Comparison of ENCODE assay signal across 25 cellular contexts in genomic region chr17:44903012-44903685, GRCh38. TPM values are rescaled to one million over a fixed set of nuclear protein-coding genes. Genes with fewer than 3 reads are reported as not detected.
"Had no signal": no experiment of that assay in that cellular context is flagged by ENCODE, and none has a peak within 500 bp of the region (broad histone marks: within the 10 kb centered on the region; RNA-seq: fewer than 3 reads in every experiment).

No MANE protein-coding gene starts in this region.

- H3K4me3 Mint-ChIP-seq: activated naive CD8-positive, alpha-beta T cell treated with anti-CD3 and anti-CD28 coated beads, Interleukin-2, amount 10 ng/mL, durations not matched to agents 7 days and 5 days; activated T-cell treated with anti-CD3 and anti-CD28 coated beads, Interleukin-2, amount 50 U/mL, for 4 hours; dendritic cell treated with granulocyte-macrophage colony-stimulating factor and Interleukin-4, amounts not matched to agents 40 ng/mL and 50 ng/mL, for 4 days; naive thymus-derived CD4-positive, alpha-beta T cell had no signal

- H3K27ac Mint-ChIP-seq: activated naive CD8-positive, alpha-beta T cell treated with anti-CD3 and anti-CD28 coated beads, Interleukin-2, amount 10 ng/mL, durations not matched to agents 7 days and 5 days; activated T-helper 2 cell treated with anti-CD3 and anti-CD28 coated beads, Interferon-gamma antibody, Interleukin-2, Interleukin-4, amounts not matched to agents 10 μg/mL and 5 μg/mL and 100 μg/mL, durations not matched to agents 14 hours and 24 hours and 36 hours; dendritic cell treated with granulocyte-macrophage colony-stimulating factor and Interleukin-4, amounts not matched to agents 40 ng/mL and 50 ng/mL, for 4 days had no signal

- H3K27me3 ChIP-seq: esophagus squamous epithelium, ovary, right atrium auricular region, upper lobe of right lung had no signal

- H3K36me3 ChIP-seq: esophagus squamous epithelium, gastroesophageal sphincter, ovary, right atrium auricular region, upper lobe of right lung had no signal

- ATAC-seq: activated T-cell treated with anti-CD3 and anti-CD28 coated beads, Interleukin-2, amount 50 U/mL, for 4 hours; gastroesophageal sphincter; left colon; naive thymus-derived CD4-positive, alpha-beta T cell; psoas muscle; stimulated activated naive CD8-positive, alpha-beta T cell treated with anti-CD3 and anti-CD28 coated beads, Interleukin-15, Interleukin-2, amounts not matched to agents 100 U/mL and 50 U/mL, for 24 hours; upper lobe of right lung had no signal

- FAIRE-seq: keratinocyte had no signal

- DNase-seq: activated CD4-positive, alpha-beta T cell treated with anti-CD3 and anti-CD28 coated beads for 1 hour; activated CD8-positive, alpha-beta memory T cell treated with anti-CD3 and anti-CD28 coated beads for 24 hours; activated CD8-positive, alpha-beta memory T cell treated with anti-CD3 and anti-CD28 coated beads, Interleukin-2, amount 50 U/mL, for 48 hours; activated naive CD4-positive, alpha-beta T cell; activated naive CD8-positive, alpha-beta T cell treated with anti-CD3 and anti-CD28 coated beads, Interleukin-2, amount 10 ng/mL, durations not matched to agents 7 days and 5 days; activated T-cell treated with anti-CD3 and anti-CD28 coated beads, Interleukin-2, amount 50 U/mL, for 4 hours; amygdala; effector memory CD4-positive, alpha-beta T cell; esophagus squamous epithelium; left colon; mesendoderm; naive thymus-derived CD4-positive, alpha-beta T cell; psoas muscle; stimulated activated CD4-positive, alpha-beta T cell treated with anti-CD3 and anti-CD28 coated beads, Interleukin-12 subunit alpha, Interleukin-12 subunit beta, amount 100 ng/mL, for 4 hours; stimulated activated CD4-positive, alpha-beta T cell treated with anti-CD3 and anti-CD28 coated beads, Interleukin-4, amount 100 ng/mL, for 4 hours; stimulated activated naive CD8-positive, alpha-beta T cell treated with anti-CD3 and anti-CD28 coated beads, Interleukin-15, Interleukin-2, amounts not matched to agents 100 U/mL and 50 U/mL, for 24 hours; T-helper 9 cell; upper lobe of right lung had no signal

- H3K27me3 Mint-ChIP-seq: dendritic cell treated with granulocyte-macrophage colony-stimulating factor and Interleukin-4, amounts not matched to agents 40 ng/mL and 50 ng/mL, for 4 days had no signal

- H3K9me3 ChIP-seq: esophagus squamous epithelium, gastroesophageal sphincter, ovary, psoas muscle, right atrium auricular region, upper lobe of right lung had no signal

- H3K27ac ChIP-seq: gastroesophageal sphincter, ovary, psoas muscle, right atrium auricular region, upper lobe of right lung had no signal

- H3K4me3 ChIP-seq: esophagus squamous epithelium, gastroesophageal sphincter, ovary, psoas muscle, right atrium auricular region, upper lobe of right lung had no signal

- H3K9me3 Mint-ChIP-seq: activated naive CD8-positive, alpha-beta T cell treated with anti-CD3 and anti-CD28 coated beads, Interleukin-2, amount 10 ng/mL, durations not matched to agents 7 days and 5 days; activated T-cell treated with anti-CD3 and anti-CD28 coated beads, Interleukin-2, amount 50 U/mL, for 4 hours; activated T-helper 2 cell treated with anti-CD3 and anti-CD28 coated beads, Interferon-gamma antibody, Interleukin-2, Interleukin-4, amounts not matched to agents 10 μg/mL and 5 μg/mL and 100 μg/mL, durations not matched to agents 14 hours and 24 hours and 36 hours; dendritic cell treated with granulocyte-macrophage colony-stimulating factor and Interleukin-4, amounts not matched to agents 40 ng/mL and 50 ng/mL, for 4 days had no signal

RNA-seq across cellular contexts. Expression of gene GFAP, which starts 12.2 kb away (rescaled TPM):
- total RNA-seq: activated naive CD8-positive, alpha-beta T cell treated with anti-CD3 and anti-CD28 coated beads, Interleukin-2, amount 10 ng/mL, durations not matched to agents 7 days and 5 days; activated T-cell treated with anti-CD3 and anti-CD28 coated beads, Interleukin-2, amount 50 U/mL, for 4 hours; esophagus squamous epithelium; naive thymus-derived CD4-positive, alpha-beta T cell; T-helper 1 cell treated with Interleukin-12 subunit alpha and Interleukin-12 subunit beta and Interleukin-4 antibody, amounts not matched to agents 30 ng/mL and 1 ng/mL, for 36 hours; upper lobe of right lung had no signal

RNA-seq across cellular contexts. Expression of gene KIF18B, which starts 44.4 kb away (rescaled TPM):
- polyA plus RNA-seq: naive thymus-derived CD4-positive, alpha-beta T cell had no signal

RNA-seq across cellular contexts. Expression of gene HIGD1B, which starts 55.5 kb away (rescaled TPM):
- total RNA-seq: activated naive CD8-positive, alpha-beta T cell treated with anti-CD3 and anti-CD28 coated beads, Interleukin-2, amount 10 ng/mL, durations not matched to agents 7 days and 5 days; activated T-cell treated with anti-CD3 and anti-CD28 coated beads, Interleukin-2, amount 50 U/mL, for 4 hours; activated T-helper 2 cell treated with anti-CD3 and anti-CD28 coated beads, Interferon-gamma antibody, Interleukin-2, Interleukin-4, amounts not matched to agents 10 μg/mL and 5 μg/mL and 100 μg/mL, durations not matched to agents 14 hours and 24 hours and 36 hours; naive thymus-derived CD4-positive, alpha-beta T cell; T-helper 1 cell treated with Interleukin-12 subunit alpha and Interleukin-12 subunit beta and Interleukin-4 antibody, amounts not matched to agents 30 ng/mL and 1 ng/mL, for 36 hours had no signal
- polyA plus RNA-seq: keratinocyte; naive thymus-derived CD4-positive, alpha-beta T cell had no signal
